Comparison of ENCODE assay signal across 8 cellular contexts in genomic region chr15:94412979-94413741, GRCh38.
A peak's percentile ranks its signal among the peaks of the same experiment; 100 is the strongest.
DNase-seq lines count a peak whose midpoint lies in the region; ATAC-seq, FAIRE-seq and TF ChIP-seq lines count a peak whose summit lies in the region.

No MANE protein-coding gene starts in this region.

- POLR2A ChIA-PET in Caco-2 (lab: Charles Lee), result no interaction called here

- H3K4me1 ChIP-seq in Caco-2, result no peaks in the 10 kb centered on the region

- H3K9me3 Mint-ChIP-seq in neural crest cell, result no peaks in the 10 kb centered on the region
- no peaks in the 10 kb centered on the region for H3K9me3 Mint-ChIP-seq in Caco-2 (ENCODE audit: unreplicated experiment)

- CTCF ChIA-PET in Caco-2 (lab: Charles Lee), result interaction anchor here (1.0 kb wide), 2 partner anchors 54 to 431 kb away, joined by 3 to 15 read pairs; no protein-coding TSS in a partner anchor

- no peaks in the 10 kb centered on the region for H3K27me3 ChIP-seq in Caco-2 (replicated peaks; ENCODE audit: control insufficient read depth, insufficient read depth, low read length)

- BruUV-seq in Caco-2 (replicated peaks; lab: Mats Ljungman, UMichigan), result no TSS peak

- H3K4me3 Mint-ChIP-seq in neural crest cell, result no peak overlapping the region
- no peak overlapping the region for H3K4me3 Mint-ChIP-seq in Caco-2 (ENCODE audit: unreplicated experiment)

- H3K36me3 ChIP-seq in Caco-2 (ENCODE audit: control insufficient read depth, insufficient read depth, low read length), result no peaks in the 10 kb centered on the region

- H3K4me1 Mint-ChIP-seq in neural crest cell, result peaks cover 35% of the 10 kb centered on the region
- H3K4me1 Mint-ChIP-seq in Caco-2 (ENCODE audit: low read depth, unreplicated experiment), result no peaks in the 10 kb centered on the region

- peaks cover 5% of the 10 kb centered on the region for H3K27me3 Mint-ChIP-seq in neural crest cell (ENCODE audit: low read depth)
- H3K27me3 Mint-ChIP-seq in Caco-2 (ENCODE audit: insufficient read depth, unreplicated experiment), result no peaks in the 10 kb centered on the region

- H3K4me3 ChIP-seq in Caco-2 (ENCODE audit: low read depth, low read length), result no peak overlapping the region

- H3K27ac Mint-ChIP-seq in neural crest cell (ENCODE audit: unreplicated experiment) (no peak overlapping the region), Caco-2 (ENCODE audit: unreplicated experiment) (no peak overlapping the region)

- TF ChIP-seq CTCF in neural crest cell (conservative IDR thresholded peaks at IDR 0.05) (peak; percentile 84), Caco-2 (IDR thresholded peaks at IDR 0.05; ENCODE audit: insufficient read depth in 1 of 2, low read depth in 1 of 2, low read length in 1 of 2, severe bottlenecking in 1 of 2, unreplicated experiment in 1 of 2) (peak in 1 of 2 experiments; percentile 36)

- intact Hi-C loops in Caco-2 (cut with micrococcal nuclease; ENCODE audit: unreplicated experiment), result loop anchor here (1.0 kb wide), 2 partner anchors 54 to 164 kb away; no protein-coding TSS in a partner anchor

- DNase-seq in CD1c-positive myeloid dendritic cell (ENCODE audit: extremely low spot score) (peak; percentile 62), NCI-H146 (lab: John Stamatoyannopoulos, UW) (peak; percentile 41), neural crest cell (ENCODE audit: low read depth, low spot score) (no peak), HK-2 (ENCODE audit: unreplicated experiment) (no peak), Caco-2 (no peak)

- peak; percentile 80 for ATAC-seq in GM21390 (IDR thresholded peaks at IDR 0.05; ENCODE audit: unreplicated experiment)
- no peak for ATAC-seq in GM21447 (IDR thresholded peaks at IDR 0.05; ENCODE audit: unreplicated experiment)

- FAIRE-seq in colon (lab: Jason Lieb, UNC), result peak; percentile 93

- H3K9me3 ChIP-seq in Caco-2, result no peaks in the 10 kb centered on the region

- H3K36me3 Mint-ChIP-seq in neural crest cell (ENCODE audit: low read depth) (no peaks in the 10 kb centered on the region), Caco-2 (ENCODE audit: insufficient read depth, unreplicated experiment) (no peaks in the 10 kb centered on the region)

Comparison
In these comparisons a context has a peak if more than half of its experiments do, and no peak if none do; other contexts are left out.
1. DNase-seq: peak in CD1c-positive myeloid dendritic cell (single experiment) and NCI-H146 (single experiment); none in neural crest cell (single experiment), HK-2 (single experiment) and Caco-2 (0 of 2).